Comparison of ENCODE assay signal across 8 cellular contexts in genomic region chr21:10367573-10367972, GRCh38.
DNase-seq lines count a peak whose midpoint lies in the region; ATAC-seq, FAIRE-seq and TF ChIP-seq lines count a peak whose summit lies in the region.
"Not testable (repeated sequence)": the region's sequence is repeated elsewhere in the genome, so short reads cannot be mapped to it uniquely, and the experiment has no call there.

No MANE protein-coding gene starts in this region.

- H4K20me1 ChIP-seq in HepG2 (ENCODE audit: insufficient read depth, low read length), result not testable (repeated sequence)

- not testable (repeated sequence) for H3K4me1 ChIP-seq in A549; heart left ventricle; HepG2 (ENCODE audit: insufficient read depth, low read length)

- POLR2A ChIA-PET in A549 (lab: Yijun Ruan, JAX); T-cell (lab: Charles Lee); HepG2 (lab: Yijun Ruan, JAX): not testable (repeated sequence)

- not testable (repeated sequence) for TF ChIP-seq CTCF in A549 (IDR thresholded peaks at IDR 0.05); chondrocyte (IDR thresholded peaks at IDR 0.05); heart left ventricle (IDR thresholded peaks at IDR 0.05); HepG2 (CRISPR knock-in tag; IDR thresholded peaks at IDR 0.05); natural killer cell (IDR thresholded peaks at IDR 0.05)

- not testable (repeated sequence) for H2AFZ ChIP-seq in HepG2 (ENCODE audit: low read length)

- TF ChIP-seq POLR2A in A549 (IDR thresholded peaks at IDR 0.05; ENCODE audit: low read length); heart left ventricle (IDR thresholded peaks at IDR 0.05); HepG2 (IDR thresholded peaks at IDR 0.05; ENCODE audit: insufficient read depth in 1 of 2, low read depth in 2 of 2, low read length in 2 of 2): not testable (repeated sequence)

- ATAC-seq in A549, result peak; percentile 58 to 67
- peak in 3 of 4 experiments; percentile 4 to 10 (median 7) for ATAC-seq in T-cell (replicated peaks in 1 of 4)
- ATAC-seq in heart left ventricle, result peak in 3 of 4 donors; percentile 6 to 29 (median 16)
- peak; percentile 44 for ATAC-seq in HepG2
- ATAC-seq in natural killer cell, result peak in 2 of 3 donors; percentile 11 to 29
- peak; percentile 16 to 21 for ATAC-seq in stimulated activated naive B cell treated with anti-CD40 and anti-IgM and Interleukin-4, amounts not matched to agents 10 μg/mL and 1 μg/mL and 100 μg/mL, for 72 hours (replicated peaks)

- CTCF ChIA-PET in A549 (lab: Yijun Ruan, JAX); T-cell (lab: Charles Lee); HepG2 (lab: Yijun Ruan, JAX; ENCODE audit: low intra/inter-chr PET ratio, low total read pairs): not testable (repeated sequence)

- not testable (repeated sequence) for H3K27ac ChIP-seq in A549; heart left ventricle; HepG2 (ENCODE audit: extremely low read length, insufficient read depth, low read length)

- not testable (repeated sequence) for H3K36me3 Mint-ChIP-seq in T-cell; chondrocyte (ENCODE audit: low read depth); natural killer cell; stimulated activated naive B cell treated with anti-CD40 and anti-IgM and Interleukin-4, amounts not matched to agents 10 μg/mL and 1 μg/mL and 100 μg/mL, for 72 hours

- not testable (repeated sequence) for H3K9me3 Mint-ChIP-seq in T-cell; chondrocyte (ENCODE audit: low read depth); stimulated activated naive B cell treated with anti-CD40 and anti-IgM and Interleukin-4, amounts not matched to agents 10 μg/mL and 1 μg/mL and 100 μg/mL, for 72 hours
- H3K9me3 Mint-ChIP-seq in natural killer cell, result peaks cover 6 to 13% of the 10 kb centered on the region in 2 donors

- BruUV-seq in HepG2 (replicated peaks; lab: Mats Ljungman, UMichigan), result not testable (repeated sequence)

- in situ Hi-C loops in HepG2 (cut with HindIII; ENCODE audit: extremely low pct_ligation_motif_present, low pct_unique_long_range_greater_than_20kb), result not testable (repeated sequence)

- not testable (repeated sequence) for H3K4me1 Mint-ChIP-seq in T-cell; chondrocyte (ENCODE audit: low read depth); natural killer cell; stimulated activated naive B cell treated with anti-CD40 and anti-IgM and Interleukin-4, amounts not matched to agents 10 μg/mL and 1 μg/mL and 100 μg/mL, for 72 hours

- not testable (repeated sequence) for FAIRE-seq in A549 (lab: Jason Lieb, UNC); HepG2 (lab: Jason Lieb, UNC)

- WGBS in A549 (ENCODE audit: missing lambda C conversion rate), result 28% methylated on average over 7 of the region's 8 CpGs
- whole genome bisulfite sequencing in heart left ventricle, 4 donors, result 53 to 65% (median 60%) methylated on average over 7 of the region's 8 CpGs
- WGBS in HepG2 (ENCODE audit: low lambda C conversion rate), result 19% methylated on average over 7 of the region's 8 CpGs

- intact Hi-C loops in heart left ventricle (cut with DNase I); HepG2 (cut with micrococcal nuclease; ENCODE audit: unreplicated experiment); natural killer cell (cut with micrococcal nuclease): not testable (repeated sequence)

- DNase-seq in A549 (ENCODE audit: low read depth in 1 of 2, low spot score in 1 of 2); T-cell; heart left ventricle; HepG2 (ENCODE audit: low spot score); natural killer cell; stimulated activated naive B cell treated with anti-CD40 and anti-IgM and Interleukin-4, amounts not matched to agents 10 μg/mL and 1 μg/mL and 100 μg/mL, for 72 hours: not testable (repeated sequence)
- DNase-seq in MG63 (peak; percentile 62), chondrocyte (ENCODE audit: low spot score) (peak; percentile 90)

- H3K79me2 ChIP-seq in HepG2 (ENCODE audit: insufficient read depth, low read length), result not testable (repeated sequence)

- not testable (repeated sequence) for H3K27ac Mint-ChIP-seq in T-cell; chondrocyte (ENCODE audit: unreplicated experiment); natural killer cell; stimulated activated naive B cell treated with anti-CD40 and anti-IgM and Interleukin-4, amounts not matched to agents 10 μg/mL and 1 μg/mL and 100 μg/mL, for 72 hours

- not testable (repeated sequence) for H3K4me3 ChIP-seq in A549; MG63; heart left ventricle; HepG2 (replicated peaks in 1 of 3; ENCODE audit: insufficient read depth in 1 of 3, low read depth in 2 of 3, low read length in 3 of 3)

- TF ChIP-seq EP300 in A549 (IDR thresholded peaks at IDR 0.05); HepG2 (IDR thresholded peaks at IDR 0.05; ENCODE audit: low read depth in 2 of 2, low read length in 2 of 2); HepG2 (CRISPR knock-in tag; IDR thresholded peaks at IDR 0.05; ENCODE audit: borderline replicate concordance): not testable (repeated sequence)

- H3K4me3 Mint-ChIP-seq in T-cell; chondrocyte (ENCODE audit: unreplicated experiment); natural killer cell; stimulated activated naive B cell treated with anti-CD40 and anti-IgM and Interleukin-4, amounts not matched to agents 10 μg/mL and 1 μg/mL and 100 μg/mL, for 72 hours: not testable (repeated sequence)

- H3K4me2 ChIP-seq in A549; HepG2 (ENCODE audit: low read depth, low read length): not testable (repeated sequence)

- H3K9me3 ChIP-seq in A549, MG63: not testable (repeated sequence)
- H3K9me3 ChIP-seq in heart left ventricle, result peaks cover 0 to 25% (median 1%) of the 10 kb centered on the region in 12 donors
- H3K9me3 ChIP-seq in HepG2 (ENCODE audit: low read length), result peaks cover 31% of the 10 kb centered on the region

- TF ChIP-seq RAD21 in A549 (conservative IDR thresholded peaks at IDR 0.05 in 1 of 2, IDR thresholded peaks at IDR 0.05 in 1 of 2); HepG2 (CRISPR knock-in tag; IDR thresholded peaks at IDR 0.05): not testable (repeated sequence)

- H3K9ac ChIP-seq in HepG2 (ENCODE audit: insufficient read depth, low read depth, low read length), result not testable (repeated sequence)

- not testable (repeated sequence) for H3K36me3 ChIP-seq in MG63; heart left ventricle; HepG2 (replicated peaks in 1 of 2; ENCODE audit: control insufficient read depth in 1 of 2, insufficient read depth in 2 of 2, low read length in 2 of 2)

- not testable (repeated sequence) for H3K27me3 ChIP-seq in MG63; heart left ventricle; HepG2 (ENCODE audit: control insufficient read depth in 1 of 2, insufficient read depth in 2 of 2, low read length in 2 of 2)

- H3K27me3 Mint-ChIP-seq in T-cell; chondrocyte (ENCODE audit: low read depth); natural killer cell (ENCODE audit: low read depth in 2 of 2); stimulated activated naive B cell treated with anti-CD40 and anti-IgM and Interleukin-4, amounts not matched to agents 10 μg/mL and 1 μg/mL and 100 μg/mL, for 72 hours: not testable (repeated sequence)

Comparison
In these comparisons a context has a peak if more than half of its experiments do, and no peak if none do; other contexts are left out.
1. ATAC-seq: peak in every context shown above with its lines; median percentile 62 in A549; 44 in HepG2; 20 in natural killer cell; 18 in stimulated activated naive B cell treated with anti-CD40 and anti-IgM and Interleukin-4, amounts not matched to agents 10 μg/mL and 1 μg/mL and 100 μg/mL, for 72 hours; 16 in heart left ventricle; 7 in T-cell.